Comparison of ENCODE assay signal across 11 cellular contexts in the genomic region with DNA sequence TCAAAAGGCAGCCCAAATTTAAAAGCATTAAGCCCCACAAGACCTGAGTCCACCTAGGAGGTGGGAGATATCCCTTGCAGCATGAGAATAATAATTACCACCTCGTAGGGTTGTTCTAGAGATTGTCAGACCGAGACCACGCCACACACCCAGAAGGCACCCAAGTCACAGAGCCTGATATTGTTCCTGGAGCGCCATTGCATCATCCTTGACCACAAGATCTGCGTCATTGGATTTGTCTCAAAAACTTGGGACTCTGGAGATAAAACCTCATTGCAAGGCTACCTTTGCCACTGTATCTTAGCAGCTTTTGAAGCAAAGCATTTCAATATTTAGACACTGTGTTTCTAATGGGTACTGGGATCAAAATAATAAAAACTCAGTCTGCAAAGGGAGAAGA. TPM values are rescaled to one million over a fixed set of nuclear protein-coding genes. Genes with fewer than 3 reads are reported as not detected.
DNase-seq lines count a peak whose midpoint lies in the region; ATAC-seq and TF ChIP-seq lines count a peak whose summit lies in the region.
"Had no signal": no experiment of that assay in that cellular context is flagged by ENCODE, and none has a peak within 500 bp of the region (broad histone marks: within the 10 kb centered on the region; RNA-seq: fewer than 3 reads in every experiment).

No MANE protein-coding gene starts in this region.

- POLR2A ChIA-PET in CD8-positive, alpha-beta T cell (lab: Charles Lee), result interaction anchor here (1.3 to 2.3 kb wide), 4 partner anchors 10 to 92 kb away, joined by 3 to 28 read pairs (median 6); no protein-coding TSS in a partner anchor
- POLR2A ChIA-PET in naive thymus-derived CD8-positive, alpha-beta T cell (lab: Charles Lee), result interaction anchor here (0.6 to 2.6 kb wide), 12 partner anchors 8 to 233 kb away, joined by 3 to 42 read pairs (median 5); no protein-coding TSS in a partner anchor

- no peak for DNase-seq in CD8-positive, alpha-beta T cell
- no peak for DNase-seq in activated naive CD8-positive, alpha-beta T cell treated with anti-CD3 and anti-CD28 coated beads for 36 hours
- no peak for DNase-seq in naive thymus-derived CD8-positive, alpha-beta T cell
- DNase-seq in endothelial cell (ENCODE audit: low spot score) (no peak), GDM1 (lab: John Stamatoyannopoulos, UW) (no peak), NCI-H526 treated with DMSO at 0.1 percent for 48 hours (lab: John Stamatoyannopoulos, UW) (no peak)

- no peaks in the 10 kb centered on the region for H3K27me3 Mint-ChIP-seq in CD8-positive, alpha-beta T cell (ENCODE audit: low read depth)
- H3K27me3 Mint-ChIP-seq in activated naive CD8-positive, alpha-beta T cell treated with anti-CD3 and anti-CD28 coated beads for 36 hours, result no peaks in the 10 kb centered on the region
- peaks cover 0 to 2% (median 0%) of the 10 kb centered on the region in 5 donors for H3K27me3 Mint-ChIP-seq in naive thymus-derived CD8-positive, alpha-beta T cell
- peaks cover 3% of the 10 kb centered on the region for H3K27me3 Mint-ChIP-seq in endothelial cell (ENCODE audit: unreplicated experiment)

- H3K27me3 ChIP-seq in CD8-positive, alpha-beta T cell (ENCODE audit: insufficient read depth, low read length), result no peaks in the 10 kb centered on the region
- H3K27me3 ChIP-seq: right atrium auricular region had no signal

- H3K9me3 ChIP-seq in CD8-positive, alpha-beta T cell (ENCODE audit: low read length), result no peaks in the 10 kb centered on the region
- no peaks in the 10 kb centered on the region for H3K9me3 ChIP-seq in KOPT-K1 (ENCODE audit: insufficient read depth, low read length, poor library complexity, severe bottlenecking)
- H3K9me3 ChIP-seq: right atrium auricular region had no signal

- peaks cover 3% of the 10 kb centered on the region for H3K9me3 Mint-ChIP-seq in CD8-positive, alpha-beta T cell
- peaks cover 10% of the 10 kb centered on the region for H3K9me3 Mint-ChIP-seq in activated naive CD8-positive, alpha-beta T cell treated with anti-CD3 and anti-CD28 coated beads for 36 hours
- H3K9me3 Mint-ChIP-seq in naive thymus-derived CD8-positive, alpha-beta T cell, result peaks cover 0 to 5% (median 0%) of the 10 kb centered on the region in 9 donors
- no peaks in the 10 kb centered on the region for H3K9me3 Mint-ChIP-seq in endothelial cell (ENCODE audit: unreplicated experiment)
- H3K9me3 Mint-ChIP-seq: memory B cell had no signal

- CTCF ChIA-PET in CD8-positive, alpha-beta T cell (lab: Charles Lee), result interaction anchor here (0.6 to 2.7 kb wide), 5 partner anchors 10 to 216 kb away, joined by 3 to 15 read pairs (median 4); no protein-coding TSS in a partner anchor

- no peak for ATAC-seq in CD8-positive, alpha-beta T cell
- ATAC-seq in naive thymus-derived CD8-positive, alpha-beta T cell, result no peak
- ATAC-seq in GM18867 (IDR thresholded peaks at IDR 0.05; ENCODE audit: unreplicated experiment), result no peak

- peaks cover 23% of the 10 kb centered on the region for H3K4me1 ChIP-seq in CD8-positive, alpha-beta T cell (ENCODE audit: insufficient read depth, low read length)

- peak overlapping the region; percentile 24 for H3K4me3 ChIP-seq in CD8-positive, alpha-beta T cell (ENCODE audit: low read depth, low read length)
- H3K4me3 ChIP-seq: right atrium auricular region had no signal

- H3K4me1 Mint-ChIP-seq in CD8-positive, alpha-beta T cell (ENCODE audit: low read depth), result peaks cover 37% of the 10 kb centered on the region
- peaks cover 37% of the 10 kb centered on the region for H3K4me1 Mint-ChIP-seq in activated naive CD8-positive, alpha-beta T cell treated with anti-CD3 and anti-CD28 coated beads for 36 hours
- peaks cover 15 to 52% (median 39%) of the 10 kb centered on the region in 4 donors for H3K4me1 Mint-ChIP-seq in naive thymus-derived CD8-positive, alpha-beta T cell
- H3K4me1 Mint-ChIP-seq in endothelial cell (ENCODE audit: unreplicated experiment), result peaks cover 15% of the 10 kb centered on the region

- intact Hi-C loops in CD8-positive, alpha-beta T cell (cut with DNase I, micrococcal nuclease), result no loop called here

- H3K36me3 Mint-ChIP-seq in CD8-positive, alpha-beta T cell, result no peaks in the 10 kb centered on the region
- H3K36me3 Mint-ChIP-seq in activated naive CD8-positive, alpha-beta T cell treated with anti-CD3 and anti-CD28 coated beads for 36 hours, result peaks cover 2% of the 10 kb centered on the region
- H3K36me3 Mint-ChIP-seq in naive thymus-derived CD8-positive, alpha-beta T cell, result no peaks in the 10 kb centered on the region
- H3K36me3 Mint-ChIP-seq in endothelial cell (ENCODE audit: low read depth, unreplicated experiment), result peaks cover 3% of the 10 kb centered on the region
- H3K36me3 Mint-ChIP-seq: brain, memory B cell had no signal

- TF ChIP-seq CTCF in CD8-positive, alpha-beta T cell (IDR thresholded peaks at IDR 0.05), result no peak
- no peak for TF ChIP-seq CTCF in endothelial cell (IDR thresholded peaks at IDR 0.05; ENCODE audit: unreplicated experiment)

- no peaks in the 10 kb centered on the region for H3K36me3 ChIP-seq in CD8-positive, alpha-beta T cell (ENCODE audit: insufficient read depth, low read length)
- H3K36me3 ChIP-seq in KOPT-K1 (ENCODE audit: insufficient read depth, low read length), result no peaks in the 10 kb centered on the region
- H3K36me3 ChIP-seq: right atrium auricular region had no signal

- H3K4me3 Mint-ChIP-seq in CD8-positive, alpha-beta T cell, result peak overlapping the region; percentile 76
- peak overlapping the region; percentile 74 for H3K4me3 Mint-ChIP-seq in activated naive CD8-positive, alpha-beta T cell treated with anti-CD3 and anti-CD28 coated beads for 36 hours
- H3K4me3 Mint-ChIP-seq in naive thymus-derived CD8-positive, alpha-beta T cell, result peak overlapping the region; percentile 65 to 89 (median 81)
- no peak overlapping the region for H3K4me3 Mint-ChIP-seq in endothelial cell (ENCODE audit: unreplicated experiment)
- H3K4me3 Mint-ChIP-seq: brain had no signal

- peak overlapping the region; percentile 97 for H3K27ac Mint-ChIP-seq in CD8-positive, alpha-beta T cell
- H3K27ac Mint-ChIP-seq in activated naive CD8-positive, alpha-beta T cell treated with anti-CD3 and anti-CD28 coated beads for 36 hours, result peak overlapping the region; percentile 97
- H3K27ac Mint-ChIP-seq in naive thymus-derived CD8-positive, alpha-beta T cell, result peak overlapping the region; percentile 57 to 98 (median 96)
- no peak overlapping the region for H3K27ac Mint-ChIP-seq in endothelial cell (ENCODE audit: unreplicated experiment)

- H3K27ac ChIP-seq in CD8-positive, alpha-beta T cell (ENCODE audit: low read depth, low read length), result peak overlapping the region; percentile 76
- peak overlapping the region; percentile 58 for H3K27ac ChIP-seq in KOPT-K1 (ENCODE audit: low read depth, low read length, poor library complexity, severe bottlenecking)

RNA-seq across cellular contexts. Expression of a gene that starts 29.4 kb away (rescaled TPM):
- 100 to 1,000 TPM; 557 to 560 TPM for total RNA-seq in CD8-positive, alpha-beta T cell
- total RNA-seq in activated naive CD8-positive, alpha-beta T cell treated with anti-CD3 and anti-CD28 coated beads for 36 hours, result 100 to 1,000 TPM; 209 to 221 TPM
- total RNA-seq in naive thymus-derived CD8-positive, alpha-beta T cell, result 100 to 1,000 TPM; 411 to 418 TPM
- polyA plus RNA-seq in naive thymus-derived CD8-positive, alpha-beta T cell, result 100 to 1,000 TPM; 143 to 237 (median 172) TPM
- total RNA-seq in endothelial cell (ENCODE audit: unreplicated experiment), result 71.5 TPM
